26 cellular contexts compared by ENCODE assay signal in genomic region chr21:10616535-10616934, GRCh38.
A peak's percentile ranks its signal among the peaks of the same experiment; 100 is the strongest.
DNase-seq lines count a peak whose midpoint lies in the region; ATAC-seq, FAIRE-seq and TF ChIP-seq lines count a peak whose summit lies in the region.
"Had no signal": no experiment of that assay in that cellular context is flagged by ENCODE, and none has a peak within 500 bp of the region (broad histone marks: within the 10 kb centered on the region; RNA-seq: fewer than 3 reads in every experiment).

No MANE protein-coding gene starts in this region.

- intact Hi-C loops in kidney (cut with DNase I) (no loop called here), spleen (cut with DNase I; ENCODE audit: low total_unique reads) (no loop called here)

- H3K4me1 ChIP-seq in kidney (ENCODE audit: control insufficient read depth in 1 of 2, insufficient read depth in 1 of 2, low read depth in 1 of 2, low read length in 2 of 2) (no peaks in the 10 kb centered on the region), spleen (no peaks in the 10 kb centered on the region)
- H3K4me1 ChIP-seq: BE2C, BLaER1 had no signal

- H3K9me3 ChIP-seq in kidney (ENCODE audit: control insufficient read depth in 1 of 2, low read length in 2 of 2) = peaks cover 5 to 8% of the 10 kb centered on the region in 2 donors
- H3K9me3 ChIP-seq in spleen = peaks cover 3 to 84% (median 50%) of the 10 kb centered on the region in 8 donors
- H3K9me3 ChIP-seq: BE2C had no signal

- no peak for FAIRE-seq in kidney (lab: Jason Lieb, UNC)
- FAIRE-seq: A204.1, GM12878, GM12892, GM18507 had no signal

- H3K27me3 ChIP-seq in spleen (replicated peaks in 1 of 7) = no peaks in the 10 kb centered on the region
- H3K27me3 ChIP-seq: BE2C, BLaER1 had no signal

- H3K4me3 ChIP-seq in kidney (ENCODE audit: low read length in 2 of 2) (no peak overlapping the region), spleen (no peak overlapping the region)
- H3K4me3 ChIP-seq: BLaER1, GM12878 had no signal

- TF ChIP-seq CTCF in kidney (IDR thresholded peaks at IDR 0.05; ENCODE audit: borderline replicate concordance, extremely low read depth, insufficient read depth) (no peak), spleen (IDR thresholded peaks at IDR 0.05 in 8 of 11, conservative IDR thresholded peaks at IDR 0.05 in 3 of 11) (no peak)

- H3K27ac ChIP-seq in kidney (ENCODE audit: low read depth in 2 of 2, low read length in 2 of 2) (no peak overlapping the region), spleen (no peak overlapping the region)
- H3K27ac ChIP-seq: BLaER1 had no signal

- 63 to 74% (median 72%) methylated on average over 26 to 30 of the region's 30 CpGs for WGBS in spleen, 5 donors

- ATAC-seq in GM21381 (IDR thresholded peaks at IDR 0.05; ENCODE audit: unreplicated experiment) = no peak
- ATAC-seq: GM12878 had no signal

- H3K36me3 ChIP-seq in kidney (ENCODE audit: control insufficient read depth in 1 of 2, insufficient read depth in 2 of 2, low read length in 2 of 2) (no peaks in the 10 kb centered on the region), spleen (no peaks in the 10 kb centered on the region)
- H3K36me3 ChIP-seq: BE2C, BLaER1 had no signal

- no peak overlapping the region for H3K9ac ChIP-seq in kidney (ENCODE audit: low read length in 2 of 2)
- H3K9ac ChIP-seq: BLaER1 had no signal

- DNase-seq in activated gamma-delta T cell (lab: John Stamatoyannopoulos, UW) = peak; percentile 2
- DNase-seq in activated gamma-delta T cell treated with Interleukin-2 at 50 U/mL for 16 hours = no peak
- peak; percentile 77 for DNase-seq in kidney
- DNase-seq in spleen = peak; percentile 63
- no peak for DNase-seq in superior temporal gyrus (ENCODE audit: extremely low spot score)
- DNase-seq in central memory CD4-positive, alpha-beta T cell = no peak
- DNase-seq: 8988T; ACHN; BE2C; C1 segment of cervical spinal cord; CD4-positive, alpha-beta memory T cell; CD4-positive, CD25-positive, alpha-beta regulatory T cell; CD8-positive, alpha-beta memory T cell; COR-L47; DMS 273 treated with DMSO at 0.1 percent for 48 hours; DMS153; DMS79; DND-41; EL; GDM1 had no signal

- TF ChIP-seq POLR2A in spleen (IDR thresholded peaks at IDR 0.05) = no peak

Comparison
In these comparisons a context has a peak if more than half of its experiments do, and no peak if none do; other contexts are left out.
1. DNase-seq: peak in activated gamma-delta T cell (single experiment), kidney (single experiment) and spleen (single experiment); none in activated gamma-delta T cell treated with Interleukin-2 at 50 U/mL for 16 hours (single experiment), superior temporal gyrus (single experiment) and central memory CD4-positive, alpha-beta T cell (single experiment).